8 cellular contexts compared by ENCODE assay signal in the genomic region with DNA sequence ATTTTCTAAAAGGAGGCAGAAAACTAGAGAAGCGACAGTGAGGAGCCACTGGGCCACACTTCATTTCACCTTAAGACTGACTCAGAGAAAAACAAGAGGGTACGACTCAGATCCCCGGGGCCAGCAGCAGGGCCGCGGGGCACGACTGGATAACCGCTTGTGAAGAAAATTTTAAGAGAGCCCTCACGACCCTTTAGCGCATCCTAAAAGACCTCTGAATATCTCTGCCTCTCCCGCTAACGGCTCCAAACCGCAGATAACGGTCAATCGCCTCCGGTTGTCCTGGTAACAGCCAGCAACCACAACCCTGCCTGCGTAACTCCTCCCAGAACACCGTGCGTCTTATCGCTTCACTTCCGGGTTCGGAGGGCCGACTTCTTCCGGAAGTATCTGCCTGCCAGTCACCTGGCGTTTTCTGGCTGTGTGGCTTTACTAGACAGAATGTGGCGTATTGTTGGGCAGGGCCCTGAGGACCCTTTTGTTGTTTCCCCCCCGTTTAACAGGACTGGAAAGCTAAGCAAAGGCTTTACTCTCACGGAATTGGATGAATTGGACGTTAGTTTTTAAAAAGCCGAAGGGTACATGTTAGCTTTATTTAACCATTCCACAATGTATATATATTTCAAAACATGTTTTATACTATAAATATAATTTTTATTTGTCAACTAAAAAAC. TPM values are rescaled to one million over a fixed set of nuclear protein-coding genes. Genes with fewer than 3 reads are reported as not detected.
A peak's percentile ranks its signal among the peaks of the same experiment; 100 is the strongest.
DNase-seq lines count a peak whose midpoint lies in the region; ATAC-seq and TF ChIP-seq lines count a peak whose summit lies in the region.

No MANE protein-coding gene starts in this region.

- CTCF ChIA-PET in CD4-positive, alpha-beta memory T cell (lab: Charles Lee; ENCODE audit: partially characterized antibody), result interaction anchor here (0.6 kb wide), 1 partner anchor 118 kb away, joined by 3 read pairs; the partner anchor contains the start of gene AVIL
- CTCF ChIA-PET in activated CD4-positive, alpha-beta memory T cell treated with anti-CD3 and anti-CD28 coated beads, Interleukin-2, amount 10 ng/mL, durations not matched to agents 7 days and 5 days (lab: Charles Lee), result interaction anchor here (1.0 to 1.2 kb wide), 2 partner anchors 32 to 155 kb away, joined by 3 read pairs; no protein-coding TSS in a partner anchor

- H3K36me3 Mint-ChIP-seq in CD4-positive, alpha-beta memory T cell, result peaks cover 4 to 5% of the 10 kb centered on the region in 2 donors
- peaks cover 27% of the 10 kb centered on the region for H3K36me3 Mint-ChIP-seq in activated CD4-positive, alpha-beta memory T cell treated with anti-CD3 and anti-CD28 coated beads, Interleukin-2, amount 10 ng/mL, durations not matched to agents 7 days and 5 days (ENCODE audit: low read depth)

- peaks cover 18 to 34% (median 22%) of the 10 kb centered on the region in 4 donors for H3K4me1 Mint-ChIP-seq in CD4-positive, alpha-beta memory T cell
- peaks cover 43% of the 10 kb centered on the region for H3K4me1 Mint-ChIP-seq in activated CD4-positive, alpha-beta memory T cell treated with anti-CD3 and anti-CD28 coated beads, Interleukin-2, amount 10 ng/mL, durations not matched to agents 7 days and 5 days

- TF ChIP-seq CTCF in lung (IDR thresholded peaks at IDR 0.05; ENCODE audit: control extremely low read depth, extremely low read depth), result no peak

- WGBS in lung, 2 donors, result 2 to 4% methylated on average over 29 of the region's 29 CpGs

- POLR2A ChIA-PET in CD4-positive, alpha-beta memory T cell (lab: Charles Lee; ENCODE audit: partially characterized antibody), result interaction anchor here (0.8 to 1.8 kb wide), 2 partner anchors 90 to 154 kb away, joined by 3 to 4 read pairs; partner anchors contain the start of gene CTDSP2
- POLR2A ChIA-PET in activated CD4-positive, alpha-beta memory T cell treated with anti-CD3 and anti-CD28 coated beads, Interleukin-2, amount 10 ng/mL, durations not matched to agents 7 days and 5 days (lab: Charles Lee), result interaction anchor here (0.8 to 1.6 kb wide), 4 partner anchors 37 to 164 kb away, joined by 3 to 6 read pairs (median 4); partner anchors contain the start of genes EEF1AKMT3, METTL1 and TSFM

- H3K27ac Mint-ChIP-seq in CD4-positive, alpha-beta memory T cell, result peak overlapping the region; percentile 98 to 100 (median 100)
- peak overlapping the region; percentile 84 for H3K27ac Mint-ChIP-seq in activated CD4-positive, alpha-beta memory T cell treated with anti-CD3 and anti-CD28 coated beads, Interleukin-2, amount 10 ng/mL, durations not matched to agents 7 days and 5 days

- no peaks in the 10 kb centered on the region for H3K9me3 ChIP-seq in CD4-positive, alpha-beta memory T cell (ENCODE audit: control insufficient read depth in 1 of 2, low read length in 2 of 2)
- H3K9me3 ChIP-seq in lung (ENCODE audit: control insufficient read depth in 2 of 2, insufficient read depth in 1 of 2, low read length in 1 of 2), result no peaks in the 10 kb centered on the region

- H3K27me3 Mint-ChIP-seq in CD4-positive, alpha-beta memory T cell, result no peaks in the 10 kb centered on the region
- no peaks in the 10 kb centered on the region for H3K27me3 Mint-ChIP-seq in activated CD4-positive, alpha-beta memory T cell treated with anti-CD3 and anti-CD28 coated beads, Interleukin-2, amount 10 ng/mL, durations not matched to agents 7 days and 5 days

- ATAC-seq in GM19455 (IDR thresholded peaks at IDR 0.05; ENCODE audit: unreplicated experiment), result peak; percentile 99
- ATAC-seq in lung (ENCODE audit: insufficient read depth, low FRiP score), result peak; percentile 96

- H3K4me3 ChIP-seq in CD4-positive, alpha-beta memory T cell (ENCODE audit: low read length in 2 of 2), result peak overlapping the region; percentile 77 to 84
- peak overlapping the region; percentile 55 for H3K4me3 ChIP-seq in lung

- peak overlapping the region; percentile 89 to 98 (median 94) for H3K4me3 Mint-ChIP-seq in CD4-positive, alpha-beta memory T cell
- H3K4me3 Mint-ChIP-seq in activated CD4-positive, alpha-beta memory T cell treated with anti-CD3 and anti-CD28 coated beads, Interleukin-2, amount 10 ng/mL, durations not matched to agents 7 days and 5 days, result peak overlapping the region; percentile 82

- peak overlapping the region; percentile 94 for H3K27ac ChIP-seq in CD4-positive, alpha-beta memory T cell (ENCODE audit: low read depth, low read length)
- peak overlapping the region; percentile 91 for H3K27ac ChIP-seq in lung (ENCODE audit: low read depth in 1 of 2, low read length in 1 of 2)

- peaks cover 24% of the 10 kb centered on the region for H3K4me1 ChIP-seq in CD4-positive, alpha-beta memory T cell (ENCODE audit: insufficient read depth, low read length)
- H3K4me1 ChIP-seq in lung (ENCODE audit: control insufficient read depth in 2 of 2, insufficient read depth in 2 of 2, low read length in 2 of 2), result peaks cover 0 to 8% of the 10 kb centered on the region in 2 donors

- DNase-seq in CD4-positive, alpha-beta memory T cell, result peak; percentile 92 to 97 (median 95)
- DNase-seq in HK-2 (ENCODE audit: unreplicated experiment), result peak; percentile 90
- DNase-seq in NCI-H82 treated with DMSO at 0.1 percent for 48 hours (lab: John Stamatoyannopoulos, UW; ENCODE audit: unreplicated experiment), result peak; percentile 89
- peak; percentile 95 for DNase-seq in activated CD4-positive, alpha-beta memory T cell treated with anti-CD3 and anti-CD28 coated beads, Interleukin-2, amount 10 ng/mL, durations not matched to agents 7 days and 5 days
- DNase-seq in effector CD4-positive, alpha-beta T cell, result peak; percentile 90
- peak; percentile 93 for DNase-seq in lung (ENCODE audit: low spot score)
- peak; percentile 80 to 90 (median 84) for DNase-seq in stimulated activated CD4-positive, alpha-beta T cell treated with anti-CD3 and anti-CD28 coated beads, TNF-alpha, amount 100 ng/mL, for 24 hours (ENCODE audit: low read depth in 3 of 3)

- intact Hi-C loops in CD4-positive, alpha-beta memory T cell (cut with micrococcal nuclease), result loop anchor here (1.0 to 5.0 kb wide), 2 partner anchors 31 to 244 kb away; partner anchors contain the start of gene OS9

- peaks cover 0 to 2% (median 0%) of the 10 kb centered on the region in 8 donors for H3K9me3 Mint-ChIP-seq in CD4-positive, alpha-beta memory T cell
- H3K9me3 Mint-ChIP-seq in activated CD4-positive, alpha-beta memory T cell treated with anti-CD3 and anti-CD28 coated beads, Interleukin-2, amount 10 ng/mL, durations not matched to agents 7 days and 5 days, result no peaks in the 10 kb centered on the region

- H3K27me3 ChIP-seq in CD4-positive, alpha-beta memory T cell (ENCODE audit: insufficient read depth, low read length), result no peaks in the 10 kb centered on the region
- no peaks in the 10 kb centered on the region for H3K27me3 ChIP-seq in lung (ENCODE audit: control insufficient read depth, insufficient read depth)

- no peaks in the 10 kb centered on the region for H3K36me3 ChIP-seq in CD4-positive, alpha-beta memory T cell (ENCODE audit: insufficient read depth, low read length)
- no peaks in the 10 kb centered on the region for H3K36me3 ChIP-seq in lung (ENCODE audit: control insufficient read depth in 2 of 2, insufficient read depth in 2 of 2, low read length in 2 of 2)

RNA-seq across cellular contexts. Expression of gene ATP23, which starts 5.4 kb away (rescaled TPM):
- total RNA-seq in CD4-positive, alpha-beta memory T cell, result 1 to 10 TPM; 6.1 to 6.7 TPM
- 10 to 100 TPM; 16.6 to 22.9 TPM for polyA plus RNA-seq in CD4-positive, alpha-beta memory T cell
- 10 to 100 TPM; 17.1 to 18.7 TPM for total RNA-seq in activated CD4-positive, alpha-beta memory T cell treated with anti-CD3 and anti-CD28 coated beads, Interleukin-2, amount 10 ng/mL, durations not matched to agents 7 days and 5 days
- total RNA-seq in lung, result 1 to 10 TPM; 3.6 to 5.7 TPM
- polyA plus RNA-seq in lung, result 1 to 10 TPM; 6.1 to 6.9 TPM

Comparison
In these comparisons a context has a peak if more than half of its experiments do, and no peak if none do; other contexts are left out.
1. Peak in every context shown above with its lines: DNase-seq, ATAC-seq, H3K4me3 ChIP-seq and H3K27ac ChIP-seq.